ENCODE assay signal across 8 cellular contexts in the genomic region with DNA sequence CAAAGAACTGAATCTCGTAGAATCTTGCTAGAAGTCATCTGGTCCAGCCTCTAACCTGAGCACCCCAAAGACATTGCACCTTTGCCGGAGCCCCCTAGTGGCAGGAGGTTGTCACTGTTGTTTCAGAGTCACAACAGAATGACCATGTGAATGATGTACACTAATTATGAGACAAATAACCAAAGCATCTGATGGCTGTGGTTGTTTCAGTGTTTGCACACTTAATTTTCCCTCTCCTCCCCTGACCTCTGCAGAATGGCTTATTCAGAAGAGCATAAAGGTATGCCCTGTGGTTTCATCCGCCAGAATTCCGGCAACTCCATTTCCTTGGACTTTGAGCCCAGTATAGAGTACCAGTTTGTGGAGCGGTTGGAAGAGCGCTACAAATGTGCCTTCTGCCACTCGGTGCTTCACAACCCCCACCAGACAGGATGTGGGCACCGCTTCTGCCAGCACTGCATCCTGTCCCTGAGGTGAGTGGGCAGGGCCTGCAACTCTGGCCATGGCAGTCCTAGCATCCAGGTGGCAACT. TPM values are rescaled to one million over a fixed set of nuclear protein-coding genes. Genes with fewer than 3 reads are reported as not detected.
A peak's percentile ranks its signal among the peaks of the same experiment; 100 is the strongest.
DNase-seq lines count a peak whose midpoint lies in the region; ATAC-seq, FAIRE-seq and TF ChIP-seq lines count a peak whose summit lies in the region.

No MANE protein-coding gene starts in this region.

- H3K27ac Mint-ChIP-seq in naive B cell = peak overlapping the region; percentile 85 to 96 (median 92)

- no peaks in the 10 kb centered on the region for H3K27me3 Mint-ChIP-seq in naive B cell

- H3K27ac ChIP-seq in brain microvascular endothelial cell = no peak overlapping the region

- peaks cover 7% of the 10 kb centered on the region for H3K36me3 ChIP-seq in brain microvascular endothelial cell (replicated peaks)

- H3K4me3 ChIP-seq in brain microvascular endothelial cell (ENCODE audit: low read depth, low read length) = no peak overlapping the region

- peak; percentile 26 for DNase-seq in COLO829 (ENCODE audit: low spot score)
- peak in 4 of 5 experiments; percentile 42 to 91 (median 48) for DNase-seq in T-helper 2 cell
- DNase-seq in brain microvascular endothelial cell = no peak
- peak; percentile 57 for DNase-seq in naive B cell
- peak; percentile 61 for DNase-seq in urothelium cell line (ENCODE audit: low spot score)
- DNase-seq in C1 segment of cervical spinal cord (lab: John Stamatoyannopoulos, UW) = no peak

- no peak for FAIRE-seq in urothelium cell line (lab: Jason Lieb, UNC)

- peak overlapping the region; percentile 69 to 93 (median 88) for H3K4me3 Mint-ChIP-seq in naive B cell

- peaks cover 0 to 5% (median 0%) of the 10 kb centered on the region in 7 donors for H3K9me3 Mint-ChIP-seq in naive B cell

- TF ChIP-seq CTCF in brain microvascular endothelial cell (IDR thresholded peaks at IDR 0.05; ENCODE audit: low read depth, low read length, missing control alignments) = peak; percentile 87

- ATAC-seq in GM19372 (IDR thresholded peaks at IDR 0.05; ENCODE audit: low read depth, unreplicated experiment) (peak; percentile 93), HG03439 (IDR thresholded peaks at IDR 0.05; ENCODE audit: unreplicated experiment) (peak; percentile 81), naive B cell (ENCODE audit: low read depth in 2 of 2) (peak; percentile 75 to 79)

- H3K36me3 Mint-ChIP-seq in naive B cell = peaks cover 0 to 6% of the 10 kb centered on the region in 2 donors

- H3K4me1 Mint-ChIP-seq in naive B cell = peaks cover 54 to 71% (median 59%) of the 10 kb centered on the region in 3 donors

- in situ Hi-C loops in brain microvascular endothelial cell (cut with HindIII; ENCODE audit: low pct_ligation_motif_present, low sequenced_read_pairs) = no loop called here

- no peaks in the 10 kb centered on the region for H3K27me3 ChIP-seq in brain microvascular endothelial cell (replicated peaks)

RNA-seq across cellular contexts. Expression of gene TRAF5, which starts 26.4 kb away (rescaled TPM):
- polyA plus RNA-seq in naive B cell (ENCODE audit: low read depth in 6 of 6) = 100 to 1,000 TPM in 1 of 6 donors, 10 to 100 TPM in 5; 41.1 to 105 (median 80.3) TPM

Comparison
In these comparisons a context has a peak if more than half of its experiments do, and no peak if none do; other contexts are left out.
1. DNase-seq: peak in COLO829 (single experiment), T-helper 2 cell (4 of 5), naive B cell (single experiment) and urothelium cell line (single experiment); none in brain microvascular endothelial cell (single experiment) and C1 segment of cervical spinal cord (0 of 14).
2. Peak in every context shown above with its lines, with median percentiles within 50 percentile points of each other: ATAC-seq.